In the genomic region with DNA sequence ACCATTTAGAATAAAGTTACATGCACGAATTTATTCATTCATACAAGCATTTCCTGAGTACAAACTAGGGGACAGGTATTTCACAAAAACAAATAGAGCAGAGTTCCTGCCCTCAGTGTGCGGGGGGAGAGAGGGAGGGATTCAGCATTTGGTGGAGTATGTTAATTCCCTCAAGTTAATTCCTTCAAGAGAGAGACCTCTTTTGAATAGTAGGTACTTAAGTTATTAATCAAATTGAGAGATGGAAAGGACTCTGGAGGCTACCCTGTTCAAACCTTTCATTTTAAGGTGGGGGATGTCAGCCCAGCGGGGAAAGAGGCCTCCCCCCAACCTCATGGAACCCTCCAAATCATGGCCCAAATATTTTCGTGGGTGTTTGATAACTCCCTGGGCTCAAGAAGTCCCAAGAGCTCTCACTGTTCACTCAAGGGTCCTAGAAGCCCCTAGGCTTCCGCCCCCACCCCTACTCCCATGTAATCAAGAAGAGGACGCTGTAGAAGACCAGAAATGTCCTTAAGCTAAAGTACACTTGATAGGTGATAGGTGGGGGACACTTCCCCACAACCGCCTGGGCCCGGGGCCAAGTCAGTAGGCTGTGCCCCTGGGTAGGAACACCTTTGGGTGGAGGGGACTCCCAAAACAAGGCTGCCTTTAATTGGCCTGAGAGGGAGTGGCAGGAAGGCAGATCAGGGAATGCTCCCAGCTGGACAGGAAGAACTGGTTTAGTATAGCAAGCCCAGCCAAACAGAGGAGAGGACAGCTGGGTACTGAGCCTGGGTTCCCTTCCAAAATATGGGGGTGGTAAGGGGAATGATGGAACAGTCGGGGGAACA, we compare ENCODE assay signal across 1 cellular context.
TF ChIP-seq lines count a peak whose summit lies in the region.

No MANE protein-coding gene starts in this region.

TF ChIP-seq in HepG2, 621 proteins besides CTCF, POLR2A, EP300 and RAD21 (continued from another document and continues in another):
- TF ChIP-seq PAXIP1 (CRISPR knock-in tag; conservative IDR thresholded peaks at IDR 0.05), result peak; percentile 55
- TF ChIP-seq NFE2 (CRISPR knock-in tag; IDR thresholded peaks at IDR 0.05), result no peak
- no peak; the same call in 1 of the 2 replicates for TF ChIP-seq ZNF891 (CRISPR knock-in tag; IDR thresholded peaks at IDR 0.05)
- TF ChIP-seq ZBTB7B (CRISPR knock-in tag; IDR thresholded peaks at IDR 0.05), result no peak
- no peak for TF ChIP-seq ZNF660 (CRISPR knock-in tag; IDR thresholded peaks at IDR 0.05; ENCODE audit: borderline replicate concordance, low read depth)
- TF ChIP-seq NPAS2 (CRISPR knock-in tag; IDR thresholded peaks at IDR 0.05; ENCODE audit: borderline replicate concordance), result no peak
- TF ChIP-seq ZFP1 (CRISPR knock-in tag; IDR thresholded peaks at IDR 0.05), result 0 out of 2 replicates have a peak, but pooled peaks have one; percentile 52
- 0 out of 2 replicates have a peak, but pooled peaks have one; percentile 39 for TF ChIP-seq THAP7 (CRISPR knock-in tag; IDR thresholded peaks at IDR 0.05)
- 0 out of 2 replicates have a peak, but pooled peaks have one; percentile 29 for TF ChIP-seq KMT2B (CRISPR knock-in tag; IDR thresholded peaks at IDR 0.05)
- TF ChIP-seq, protein P1, sequence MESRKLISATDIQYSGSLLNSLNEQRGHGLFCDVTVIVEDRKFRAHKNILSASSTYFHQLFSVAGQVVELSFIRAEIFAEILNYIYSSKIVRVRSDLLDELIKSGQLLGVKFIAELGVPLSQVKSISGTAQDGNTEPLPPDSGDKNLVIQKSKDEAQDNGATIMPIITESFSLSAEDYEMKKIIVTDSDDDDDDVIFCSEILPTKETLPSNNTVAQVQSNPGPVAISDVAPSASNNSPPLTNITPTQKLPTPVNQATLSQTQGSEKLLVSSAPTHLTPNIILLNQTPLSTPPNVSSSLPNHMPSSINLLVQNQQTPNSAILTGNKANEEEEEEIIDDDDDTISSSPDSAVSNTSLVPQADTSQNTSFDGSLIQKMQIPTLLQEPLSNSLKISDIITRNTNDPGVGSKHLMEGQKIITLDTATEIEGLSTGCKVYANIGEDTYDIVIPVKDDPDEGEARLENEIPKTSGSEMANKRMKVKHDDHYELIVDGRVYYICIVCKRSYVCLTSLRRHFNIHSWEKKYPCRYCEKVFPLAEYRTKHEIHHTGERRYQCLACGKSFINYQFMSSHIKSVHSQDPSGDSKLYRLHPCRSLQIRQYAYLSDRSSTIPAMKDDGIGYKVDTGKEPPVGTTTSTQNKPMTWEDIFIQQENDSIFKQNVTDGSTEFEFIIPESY (CRISPR knock-in tag; IDR thresholded peaks at IDR 0.05), result no peak
- peak; percentile 5; the same call in 1 of the 2 replicates for TF ChIP-seq ARID4A (CRISPR knock-in tag; IDR thresholded peaks at IDR 0.05; ENCODE audit: borderline replicate concordance)
- TF ChIP-seq STAT5B (CRISPR knock-in tag; IDR thresholded peaks at IDR 0.05), result no peak
- TF ChIP-seq ZNF337 (CRISPR knock-in tag; IDR thresholded peaks at IDR 0.05; ENCODE audit: borderline replicate concordance, low read depth), result no peak
- no peak for TF ChIP-seq SMAD9 (CRISPR knock-in tag; IDR thresholded peaks at IDR 0.05)
- no peak for TF ChIP-seq TOE1 (CRISPR knock-in tag; IDR thresholded peaks at IDR 0.05)
- TF ChIP-seq ZBTB38 (CRISPR knock-in tag; IDR thresholded peaks at IDR 0.05), result no peak
- TF ChIP-seq ZNF121 (CRISPR knock-in tag; IDR thresholded peaks at IDR 0.05), result no peak
- peak; percentile 62; the same call in 1 of the 2 replicates for TF ChIP-seq ZNF205 (CRISPR knock-in tag; IDR thresholded peaks at IDR 0.05)
- no peak for TF ChIP-seq SOX5 (CRISPR knock-in tag; IDR thresholded peaks at IDR 0.05; ENCODE audit: borderline replicate concordance)
- no peak for TF ChIP-seq ZNF230 (CRISPR knock-in tag; IDR thresholded peaks at IDR 0.05)
- TF ChIP-seq ARHGAP35 (CRISPR knock-in tag; IDR thresholded peaks at IDR 0.05; ENCODE audit: borderline replicate concordance), result no peak
- TF ChIP-seq TBX2 (CRISPR knock-in tag; IDR thresholded peaks at IDR 0.05; ENCODE audit: borderline replicate concordance), result no peak; the same call in 1 of the 2 replicates
- no peak for TF ChIP-seq ZFP36L1 (CRISPR knock-in tag; IDR thresholded peaks at IDR 0.05)
- TF ChIP-seq ZNF251 (CRISPR knock-in tag; IDR thresholded peaks at IDR 0.05), result no peak
- no peak; the same call in 1 of the 2 replicates for TF ChIP-seq FOXO1 (CRISPR knock-in tag; IDR thresholded peaks at IDR 0.05)
- peak; percentile 72; the same call in 1 of the 2 replicates for TF ChIP-seq FOXC1 (CRISPR knock-in tag; IDR thresholded peaks at IDR 0.05; ENCODE audit: borderline replicate concordance)
- TF ChIP-seq, protein P2, sequence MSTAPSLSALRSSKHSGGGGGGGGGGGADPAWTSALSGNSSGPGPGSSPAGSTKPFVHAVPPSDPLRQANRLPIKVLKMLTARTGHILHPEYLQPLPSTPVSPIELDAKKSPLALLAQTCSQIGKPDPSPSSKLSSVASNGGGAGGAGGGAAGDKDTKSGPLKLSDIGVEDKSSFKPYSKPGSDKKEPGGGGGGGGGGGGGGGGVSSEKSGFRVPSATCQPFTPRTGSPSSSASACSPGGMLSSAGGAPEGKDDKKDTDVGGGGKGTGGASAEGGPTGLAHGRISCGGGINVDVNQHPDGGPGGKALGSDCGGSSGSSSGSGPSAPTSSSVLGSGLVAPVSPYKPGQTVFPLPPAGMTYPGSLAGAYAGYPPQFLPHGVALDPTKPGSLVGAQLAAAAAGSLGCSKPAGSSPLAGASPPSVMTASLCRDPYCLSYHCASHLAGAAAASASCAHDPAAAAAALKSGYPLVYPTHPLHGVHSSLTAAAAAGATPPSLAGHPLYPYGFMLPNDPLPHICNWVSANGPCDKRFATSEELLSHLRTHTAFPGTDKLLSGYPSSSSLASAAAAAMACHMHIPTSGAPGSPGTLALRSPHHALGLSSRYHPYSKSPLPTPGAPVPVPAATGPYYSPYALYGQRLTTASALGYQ (CRISPR knock-in tag; IDR thresholded peaks at IDR 0.05), result no peak
- TF ChIP-seq RARG (CRISPR knock-in tag; IDR thresholded peaks at IDR 0.05; ENCODE audit: low read depth), result no peak
- no peak for TF ChIP-seq ZNF7 (CRISPR knock-in tag; IDR thresholded peaks at IDR 0.05)
- no peak for TF ChIP-seq U2AF2 (IDR thresholded peaks at IDR 0.05; ENCODE audit: low read depth, low read length)
- no peak for TF ChIP-seq PHB2 (IDR thresholded peaks at IDR 0.05; ENCODE audit: partially characterized antibody)
- no peak for TF ChIP-seq ZNF232 (CRISPR knock-in tag; IDR thresholded peaks at IDR 0.05; ENCODE audit: borderline replicate concordance)
- no peak for TF ChIP-seq ZFP37 (CRISPR knock-in tag; IDR thresholded peaks at IDR 0.05; ENCODE audit: borderline replicate concordance)
- TF ChIP-seq CBX5 (CRISPR knock-in tag; IDR thresholded peaks at IDR 0.05; ENCODE audit: borderline replicate concordance), result no peak
- peak; percentile 90 for TF ChIP-seq PPARG (CRISPR knock-in tag; conservative IDR thresholded peaks at IDR 0.05)
- 0 out of 2 replicates have a peak, but pooled peaks have one; percentile 25 for TF ChIP-seq ZNF614 (CRISPR knock-in tag; IDR thresholded peaks at IDR 0.05; ENCODE audit: borderline replicate concordance)
- no peak for TF ChIP-seq FOXA1 (IDR thresholded peaks at IDR 0.05)
- TF ChIP-seq FOXA1 (CRISPR knock-in tag; IDR thresholded peaks at IDR 0.05), result peak; percentile 67
- TF ChIP-seq, protein P3, sequence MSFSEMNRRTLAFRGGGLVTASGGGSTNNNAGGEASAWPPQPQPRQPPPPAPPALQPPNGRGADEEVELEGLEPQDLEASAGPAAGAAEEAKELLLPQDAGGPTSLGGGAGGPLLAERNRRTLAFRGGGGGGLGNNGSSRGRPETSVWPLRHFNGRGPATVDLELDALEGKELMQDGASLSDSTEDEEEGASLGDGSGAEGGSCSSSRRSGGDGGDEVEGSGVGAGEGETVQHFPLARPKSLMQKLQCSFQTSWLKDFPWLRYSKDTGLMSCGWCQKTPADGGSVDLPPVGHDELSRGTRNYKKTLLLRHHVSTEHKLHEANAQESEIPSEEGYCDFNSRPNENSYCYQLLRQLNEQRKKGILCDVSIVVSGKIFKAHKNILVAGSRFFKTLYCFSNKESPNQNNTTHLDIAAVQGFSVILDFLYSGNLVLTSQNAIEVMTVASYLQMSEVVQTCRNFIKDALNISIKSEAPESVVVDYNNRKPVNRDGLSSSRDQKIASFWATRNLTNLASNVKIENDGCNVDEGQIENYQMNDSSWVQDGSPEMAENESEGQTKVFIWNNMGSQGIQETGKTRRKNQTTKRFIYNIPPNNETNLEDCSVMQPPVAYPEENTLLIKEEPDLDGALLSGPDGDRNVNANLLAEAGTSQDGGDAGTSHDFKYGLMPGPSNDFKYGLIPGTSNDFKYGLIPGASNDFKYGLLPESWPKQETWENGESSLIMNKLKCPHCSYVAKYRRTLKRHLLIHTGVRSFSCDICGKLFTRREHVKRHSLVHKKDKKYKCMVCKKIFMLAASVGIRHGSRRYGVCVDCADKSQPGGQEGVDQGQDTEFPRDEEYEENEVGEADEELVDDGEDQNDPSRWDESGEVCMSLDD (CRISPR knock-in tag; IDR thresholded peaks at IDR 0.05; ENCODE audit: borderline replicate concordance), result no peak
- no peak for TF ChIP-seq MATR3 (CRISPR knock-in tag; IDR thresholded peaks at IDR 0.05)
- no peak for TF ChIP-seq ZSCAN30 (CRISPR knock-in tag; IDR thresholded peaks at IDR 0.05)
- peak; percentile 67; the same call in 1 of the 2 replicates for TF ChIP-seq ETV5 (CRISPR knock-in tag; IDR thresholded peaks at IDR 0.05; ENCODE audit: borderline replicate concordance)
- TF ChIP-seq MTA1 (CRISPR knock-in tag; IDR thresholded peaks at IDR 0.05; ENCODE audit: borderline replicate concordance), result no peak
- 0 out of 2 replicates have a peak, but pooled peaks have one; percentile 22 for TF ChIP-seq TAF1 (CRISPR knock-in tag; IDR thresholded peaks at IDR 0.05)
- TF ChIP-seq, protein P4, sequence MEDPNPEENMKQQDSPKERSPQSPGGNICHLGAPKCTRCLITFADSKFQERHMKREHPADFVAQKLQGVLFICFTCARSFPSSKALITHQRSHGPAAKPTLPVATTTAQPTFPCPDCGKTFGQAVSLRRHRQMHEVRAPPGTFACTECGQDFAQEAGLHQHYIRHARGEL (CRISPR knock-in tag; IDR thresholded peaks at IDR 0.05), result no peak
- TF ChIP-seq, protein P5, sequence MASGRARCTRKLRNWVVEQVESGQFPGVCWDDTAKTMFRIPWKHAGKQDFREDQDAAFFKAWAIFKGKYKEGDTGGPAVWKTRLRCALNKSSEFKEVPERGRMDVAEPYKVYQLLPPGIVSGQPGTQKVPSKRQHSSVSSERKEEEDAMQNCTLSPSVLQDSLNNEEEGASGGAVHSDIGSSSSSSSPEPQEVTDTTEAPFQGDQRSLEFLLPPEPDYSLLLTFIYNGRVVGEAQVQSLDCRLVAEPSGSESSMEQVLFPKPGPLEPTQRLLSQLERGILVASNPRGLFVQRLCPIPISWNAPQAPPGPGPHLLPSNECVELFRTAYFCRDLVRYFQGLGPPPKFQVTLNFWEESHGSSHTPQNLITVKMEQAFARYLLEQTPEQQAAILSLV (CRISPR knock-in tag; IDR thresholded peaks at IDR 0.05; ENCODE audit: borderline replicate concordance), result no peak
- no peak for TF ChIP-seq NFE2L2 (IDR thresholded peaks at IDR 0.05; ENCODE audit: low read length)
- peak; percentile 46; the same call in 1 of the 2 replicates for TF ChIP-seq HDAC1 (CRISPR knock-in tag; IDR thresholded peaks at IDR 0.05)
